16 cellular contexts compared by ENCODE assay signal in genomic region chrX:41616935-41617334, GRCh38.
"Had no signal": no experiment of that assay in that cellular context is flagged by ENCODE, and none has a peak within 500 bp of the region (broad histone marks: within the 10 kb centered on the region; RNA-seq: fewer than 3 reads in every experiment).

No MANE protein-coding gene starts in this region.

- ATAC-seq: activated T-cell treated with anti-CD3 and anti-CD28 coated beads, Interleukin-2, amount 50 U/mL, for 72 hours; left colon had no signal

- H3K9me3 ChIP-seq: thyroid gland, vagina had no signal

- FAIRE-seq: bronchial epithelial cell had no signal

- H3K27ac ChIP-seq: thyroid gland, vagina, VCaP had no signal

- DNase-seq: activated CD4-positive, alpha-beta T cell treated with anti-CD3 and anti-CD28 coated beads for 1 hour; activated effector memory CD4-positive, alpha-beta T cell treated with anti-CD3 and anti-CD28 coated beads, Interleukin-2, amount 50 U/mL, for 16 hours; activated naive CD4-positive, alpha-beta T cell treated with anti-CD3 and anti-CD28 coated beads, Interleukin-2, amount 50 U/mL, for 16 hours; activated T-cell treated with anti-CD3 and anti-CD28 coated beads, Interleukin-2, amount 50 U/mL, for 72 hours; effector memory CD4-positive, alpha-beta T cell; left colon; nephron progenitor cell; occipital lobe; stimulated activated CD4-positive, alpha-beta T cell treated with anti-CD3 and anti-CD28 coated beads, Interleukin-2, amount 100 ng/mL, for 24 hours; stimulated activated naive CD4-positive, alpha-beta T cell treated with Interleukin-2 at 50 U/mL for 16 hours; T-helper 2 cell; thyroid gland had no signal

- H3K4me1 ChIP-seq: thyroid gland, vagina had no signal

- H3K4me3 ChIP-seq: lung, thyroid gland, vagina had no signal

- H3K36me3 ChIP-seq: thyroid gland, vagina had no signal

- H3K27me3 ChIP-seq: thyroid gland, vagina had no signal
